In genomic region chr7:134669388-134669787, GRCh38 we compare ENCODE assay signal across 11 cellular contexts. TPM values are rescaled to one million over a fixed set of nuclear protein-coding genes. Genes with fewer than 3 reads are reported as not detected.
DNase-seq lines count a peak whose midpoint lies in the region; FAIRE-seq and TF ChIP-seq lines count a peak whose summit lies in the region.
"Had no signal": no experiment of that assay in that cellular context is flagged by ENCODE, and none has a peak within 500 bp of the region (broad histone marks: within the 10 kb centered on the region; RNA-seq: fewer than 3 reads in every experiment).

No MANE protein-coding gene starts in this region.

- FAIRE-seq in keratinocyte (lab: Jason Lieb, UNC): no peak
- FAIRE-seq: endometrium had no signal

- POLR2A ChIA-PET in HEK293 (lab: Yijun Ruan, JAX): interaction anchor here (0.7 to 1.2 kb wide), 2 partner anchors 23 to 237 kb away, joined by 3 to 6 read pairs; partner anchors contain the start of gene BPGM
- POLR2A ChIA-PET in activated CD4-positive, alpha-beta memory T cell treated with anti-CD3 and anti-CD28 coated beads, Interleukin-2, amount 10 ng/mL, durations not matched to agents 7 days and 5 days (lab: Charles Lee): interaction anchor here (0.6 to 4.9 kb wide), 4 partner anchors 15 to 33 kb away, joined by 3 to 43 read pairs (median 4); partner anchors contain the start of gene BPGM

- H3K4me1 Mint-ChIP-seq in activated CD4-positive, alpha-beta memory T cell treated with anti-CD3 and anti-CD28 coated beads, Interleukin-2, amount 10 ng/mL, durations not matched to agents 7 days and 5 days: peaks cover 39% of the 10 kb centered on the region

- H3K36me3 Mint-ChIP-seq in activated CD4-positive, alpha-beta memory T cell treated with anti-CD3 and anti-CD28 coated beads, Interleukin-2, amount 10 ng/mL, durations not matched to agents 7 days and 5 days (ENCODE audit: low read depth): peaks cover 61% of the 10 kb centered on the region

- peak overlapping the region; percentile 68 to 87 (median 78) for H3K4me2 ChIP-seq in BLaER1 treated with 17β-estradiol and CSF1 and Interleukin-3, amounts not matched to agents 10 nM and 100 nM
- peak overlapping the region; percentile 31 for H3K4me2 ChIP-seq in keratinocyte (ENCODE audit: control insufficient read depth, extremely low read depth, insufficient read depth, low read depth, low read length)

- H3K27me3 Mint-ChIP-seq in activated CD4-positive, alpha-beta memory T cell treated with anti-CD3 and anti-CD28 coated beads, Interleukin-2, amount 10 ng/mL, durations not matched to agents 7 days and 5 days: no peaks in the 10 kb centered on the region

- H3K4me3 Mint-ChIP-seq in activated CD4-positive, alpha-beta memory T cell treated with anti-CD3 and anti-CD28 coated beads, Interleukin-2, amount 10 ng/mL, durations not matched to agents 7 days and 5 days: no peak overlapping the region

- H2AFZ ChIP-seq in keratinocyte (ENCODE audit: control insufficient read depth, low read length): no peak overlapping the region
- H2AFZ ChIP-seq: parathyroid adenoma had no signal

- CTCF ChIA-PET in HEK293 (lab: Yijun Ruan, JAX): interaction anchor here (0.7 to 1.5 kb wide), 4 partner anchors 10 to 55 kb away, joined by 3 read pairs; no protein-coding TSS in a partner anchor
- CTCF ChIA-PET in activated CD4-positive, alpha-beta memory T cell treated with anti-CD3 and anti-CD28 coated beads, Interleukin-2, amount 10 ng/mL, durations not matched to agents 7 days and 5 days (lab: Charles Lee): interaction anchor here (1.3 to 1.5 kb wide), 4 partner anchors 11 to 237 kb away, joined by 3 to 5 read pairs (median 4); no protein-coding TSS in a partner anchor

- H3K4me3 ChIP-seq in BLaER1 treated with 17β-estradiol and CSF1 and Interleukin-3, amounts not matched to agents 10 nM and 100 nM: peak overlapping the region in 4 of 10 experiments; percentile 33 to 49 (median 40); a peak in 4 of 20 replicates
- H3K4me3 ChIP-seq in HEK293 (ENCODE audit: low read depth, low read length) (no peak overlapping the region), keratinocyte (ENCODE audit: control insufficient read depth in 2 of 3, extremely low read depth in 1 of 3, insufficient read depth in 2 of 3, low read depth in 1 of 3, low read length in 3 of 3) (peak overlapping the region in 1 of 3 experiments; percentile 42), vagina (no peak overlapping the region)

- DNase-seq in activated CD4-positive, alpha-beta memory T cell treated with anti-CD3 and anti-CD28 coated beads, Interleukin-2, amount 10 ng/mL, durations not matched to agents 7 days and 5 days: no peak
- DNase-seq in keratinocyte (ENCODE audit: low read depth, low spot score) (no peak), COLO829 (ENCODE audit: low spot score) (no peak), caudate nucleus (lab: John Stamatoyannopoulos, UW) (no peak), vagina (ENCODE audit: extremely low spot score in 2 of 2) (no peak), NCI-H2171 treated with DMSO at 0.1 percent for 48 hours (lab: John Stamatoyannopoulos, UW) (no peak)

- H3K9me3 ChIP-seq in BLaER1 treated with 17β-estradiol and CSF1 and Interleukin-3, amounts not matched to agents 10 nM and 100 nM (replicated peaks in 1 of 11): peaks cover 11 to 24% (median 18%) of the 10 kb centered on the region in 11 experiments
- H3K9me3 ChIP-seq in HEK293 (ENCODE audit: control insufficient read depth, insufficient read depth, low read depth, low read length): no peaks in the 10 kb centered on the region
- no peaks in the 10 kb centered on the region for H3K9me3 ChIP-seq in keratinocyte (ENCODE audit: control insufficient read depth, low read depth, low read length)
- H3K9me3 ChIP-seq in vagina: no peaks in the 10 kb centered on the region

- dilution Hi-C loops in keratinocyte (cut with MboI; ENCODE audit: extremely low pct_ligation_motif_present, low sequenced_read_pairs): no loop called here

- H3K36me3 ChIP-seq in BLaER1 treated with 17β-estradiol and CSF1 and Interleukin-3, amounts not matched to agents 10 nM and 100 nM: peaks cover 8 to 36% (median 19%) of the 10 kb centered on the region in 11 experiments; a peak in 20 of 22 replicates
- H3K36me3 ChIP-seq in HEK293 (ENCODE audit: control insufficient read depth in 2 of 2, insufficient read depth in 1 of 2, low read length in 2 of 2): peaks cover 0 to 4% of the 10 kb centered on the region in 2 experiments; a peak in 1 of 3 replicates
- H3K36me3 ChIP-seq in keratinocyte (ENCODE audit: control insufficient read depth in 2 of 2, extremely low read depth in 1 of 2, insufficient read depth in 2 of 2, low read length in 2 of 2): peaks cover 0 to 2% of the 10 kb centered on the region in 2 experiments
- peaks cover 0 to 5% of the 10 kb centered on the region in 2 donors for H3K36me3 ChIP-seq in vagina

- H3K9me1 ChIP-seq in keratinocyte (ENCODE audit: control insufficient read depth, extremely low read depth, insufficient read depth, low read length): no peaks in the 10 kb centered on the region

- no peaks in the 10 kb centered on the region for H3K27me3 ChIP-seq in BLaER1 treated with 17β-estradiol and CSF1 and Interleukin-3, amounts not matched to agents 10 nM and 100 nM
- H3K27me3 ChIP-seq in keratinocyte (ENCODE audit: control insufficient read depth, extremely low read depth, insufficient read depth, low read length) (no peaks in the 10 kb centered on the region), vagina (no peaks in the 10 kb centered on the region)
- H3K27me3 ChIP-seq: heart left ventricle had no signal

- intact Hi-C loops in vagina (cut with DNase I): no loop called here

- H4K20me1 ChIP-seq in BLaER1 treated with 17β-estradiol and CSF1 and Interleukin-3, amounts not matched to agents 10 nM and 100 nM: no peaks in the 10 kb centered on the region
- no peaks in the 10 kb centered on the region for H4K20me1 ChIP-seq in keratinocyte (ENCODE audit: control insufficient read depth, extremely low read depth, insufficient read depth, low read length)

- H3K4me1 ChIP-seq in BLaER1 treated with 17β-estradiol and CSF1 and Interleukin-3, amounts not matched to agents 10 nM and 100 nM: peaks cover 15 to 47% (median 41%) of the 10 kb centered on the region in 10 experiments
- peaks cover 4% of the 10 kb centered on the region; the same call in 1 of the 2 replicates for H3K4me1 ChIP-seq in HEK293 (ENCODE audit: control insufficient read depth, insufficient read depth, low read length)
- peaks cover 39% of the 10 kb centered on the region for H3K4me1 ChIP-seq in keratinocyte (ENCODE audit: control insufficient read depth, extremely low read depth, insufficient read depth, low read length)
- H3K4me1 ChIP-seq in vagina: peaks cover 12% of the 10 kb centered on the region

- H3K27ac ChIP-seq in BLaER1 treated with 17β-estradiol and CSF1 and Interleukin-3, amounts not matched to agents 10 nM and 100 nM: peak overlapping the region in 8 of 11 experiments; percentile 49 to 91 (median 67); a peak in 15 of 22 replicates
- H3K27ac ChIP-seq in HEK293 (ENCODE audit: extremely low read depth, low read depth, low read length): no peak overlapping the region
- H3K27ac ChIP-seq in keratinocyte (ENCODE audit: control insufficient read depth, insufficient read depth, low read length): peak overlapping the region; percentile 56
- no peak overlapping the region for H3K27ac ChIP-seq in caudate nucleus (ENCODE audit: low read depth, low read length)
- H3K27ac ChIP-seq in vagina: no peak overlapping the region
- H3K27ac ChIP-seq: parathyroid adenoma had no signal

- no peaks in the 10 kb centered on the region for H3K9me3 Mint-ChIP-seq in activated CD4-positive, alpha-beta memory T cell treated with anti-CD3 and anti-CD28 coated beads, Interleukin-2, amount 10 ng/mL, durations not matched to agents 7 days and 5 days

- H3K79me2 ChIP-seq in keratinocyte (ENCODE audit: control insufficient read depth, insufficient read depth, low read length): peaks cover 9% of the 10 kb centered on the region

- peak overlapping the region in 10 of 11 experiments; percentile 2 to 78 (median 30); a peak in 12 of 22 replicates for H3K9ac ChIP-seq in BLaER1 treated with 17β-estradiol and CSF1 and Interleukin-3, amounts not matched to agents 10 nM and 100 nM
- H3K9ac ChIP-seq in keratinocyte (ENCODE audit: control insufficient read depth, extremely low read depth, insufficient read depth, low read length): no peak overlapping the region
- H3K9ac ChIP-seq: parathyroid adenoma had no signal

- TF ChIP-seq POLR2A in vagina (IDR thresholded peaks at IDR 0.05): no peak

- no peak for TF ChIP-seq CTCF in HEK293 (tag by site-specific recombination; IDR thresholded peaks at IDR 0.05)
- TF ChIP-seq CTCF in keratinocyte (optimal IDR thresholded peaks at IDR 0.05 in 1 of 3, IDR thresholded peaks at IDR 0.05 in 1 of 3, conservative IDR thresholded peaks at IDR 0.05 in 1 of 3; ENCODE audit: extremely low read depth in 1 of 3, insufficient read depth in 2 of 3, low read length in 3 of 3): no peak
- no peak for TF ChIP-seq CTCF in vagina (IDR thresholded peaks at IDR 0.05)

- peak overlapping the region; percentile 27 for H3K27ac Mint-ChIP-seq in activated CD4-positive, alpha-beta memory T cell treated with anti-CD3 and anti-CD28 coated beads, Interleukin-2, amount 10 ng/mL, durations not matched to agents 7 days and 5 days

TF ChIP-seq in HEK293, 187 proteins besides CTCF, POLR2A, EP300 and RAD21:
- TF ChIP-seq ZNF221 (tag by site-specific recombination; IDR thresholded peaks at IDR 0.05; ENCODE audit: borderline replicate concordance) (no peak), GLIS1 (tag by site-specific recombination; IDR thresholded peaks at IDR 0.05) (peak; percentile 28; the same call in 1 of the 2 replicates)

RNA-seq across cellular contexts. Expression of gene BPGM, which starts 22.7 kb away (rescaled TPM):
- total RNA-seq in activated CD4-positive, alpha-beta memory T cell treated with anti-CD3 and anti-CD28 coated beads, Interleukin-2, amount 10 ng/mL, durations not matched to agents 7 days and 5 days: 10 to 100 TPM; 27.3 to 29.3 TPM
- 31.2 to 34.2 TPM (median 32.8 TPM) in 3 replicates for polyA plus RNA-seq in keratinocyte
- 28.2 TPM for polyA plus RNA-seq in keratinocyte (2011; ENCODE audit: low read depth)
- 54.2 and 76.9 TPM in 2 replicates for polyA plus RNA-seq in keratinocyte (2011; cell fraction: cytosol; rRNA removed)
- 55.1 and 64.5 TPM in 2 replicates for polyA plus RNA-seq in keratinocyte (2011; cell fraction: nucleus; rRNA removed)
- polyA plus RNA-seq in keratinocyte (2012; ENCODE audit: low replicate concordance): 17.2 and 22.0 TPM in 2 replicates
- polyA minus RNA-seq in keratinocyte: 1.5 to 16.3 TPM (median 16.1 TPM) in 3 replicates
- polyA minus RNA-seq in keratinocyte (2011; cell fraction: cytosol; rRNA and poly(A)+ RNA removed): 21.1 TPM
- polyA minus RNA-seq in keratinocyte (2011; cell fraction: nucleus; rRNA and poly(A)+ RNA removed): 16.4 and 37.9 TPM in 2 replicates
- total RNA-seq in vagina: 9.1 TPM

Comparison
In these comparisons a context has a peak if more than half of its experiments do, and no peak if none do; other contexts are left out.
1. H3K27ac ChIP-seq: peak in BLaER1 treated with 17β-estradiol and CSF1 and Interleukin-3, amounts not matched to agents 10 nM and 100 nM (8 of 11) and keratinocyte (single experiment); none in HEK293 (single experiment), caudate nucleus (single experiment) and vagina (single experiment).